8 cellular contexts compared by ENCODE assay signal in the genomic region with DNA sequence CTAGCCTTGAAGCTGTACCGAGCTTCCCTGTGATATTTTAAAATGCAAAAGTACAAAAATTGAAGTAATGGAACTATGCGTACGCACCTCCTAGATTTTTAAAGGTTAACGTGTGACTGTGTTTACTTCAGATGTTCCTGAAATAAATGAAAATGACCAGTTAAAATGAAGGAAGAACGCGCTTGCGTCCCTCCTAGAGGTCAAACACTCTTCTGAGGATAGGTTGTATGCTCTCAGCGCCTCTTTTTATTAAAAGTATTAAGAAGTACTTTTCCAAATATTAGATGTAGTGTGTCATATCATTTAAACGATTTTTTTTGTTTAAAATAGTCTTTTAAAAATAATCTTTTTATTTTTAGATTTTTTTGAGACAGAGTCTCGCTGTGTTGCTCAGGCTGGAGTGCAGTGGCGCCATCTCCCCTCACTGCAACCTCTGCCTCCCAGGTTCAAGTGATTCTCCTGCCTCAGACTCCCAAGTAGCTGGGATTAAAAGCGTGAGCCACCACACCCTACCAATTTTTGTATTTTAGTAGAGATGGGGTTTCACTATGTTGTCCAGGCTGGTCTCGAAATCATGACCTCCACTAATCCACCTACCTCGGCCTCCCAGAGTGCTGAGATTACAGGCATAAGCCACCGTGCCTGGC. TPM values are rescaled to one million over a fixed set of nuclear protein-coding genes. Genes with fewer than 3 reads are reported as not detected.
A peak's percentile ranks its signal among the peaks of the same experiment; 100 is the strongest.
DNase-seq lines count a peak whose midpoint lies in the region; ATAC-seq, FAIRE-seq and TF ChIP-seq lines count a peak whose summit lies in the region.

No MANE protein-coding gene starts in this region.

- peak overlapping the region; percentile 87 for H3K27ac ChIP-seq in VCaP
- peak overlapping the region; percentile 90 to 95 (median 94) for H3K27ac ChIP-seq in spleen

- H3K9me3 ChIP-seq in spleen, result no peaks in the 10 kb centered on the region

- H3K27me3 ChIP-seq in spleen (replicated peaks in 1 of 7), result no peaks in the 10 kb centered on the region

- 23 to 29% (median 27%) methylated on average over 15 of the region's 15 CpGs for WGBS in spleen, 5 donors

- H3K4me1 ChIP-seq in spleen, result peaks cover 0 to 31% (median 26%) of the 10 kb centered on the region in 6 donors

- H3K4me3 ChIP-seq in AG10803 (ENCODE audit: low read length) (peak overlapping the region; percentile 78), spleen (peak overlapping the region; percentile 34 to 75 (median 46))

- intact Hi-C loops in left ventricle myocardium superior (cut with micrococcal nuclease) (no loop called here), spleen (cut with DNase I; ENCODE audit: low total_unique reads) (no loop called here)

- peak; percentile 83 for FAIRE-seq in H54 (lab: Jason Lieb, UNC)

- peaks cover 0 to 18% (median 4%) of the 10 kb centered on the region in 6 donors for H3K36me3 ChIP-seq in spleen

- ATAC-seq in left ventricle myocardium superior (peak; percentile 4), HG02763 (IDR thresholded peaks at IDR 0.05; ENCODE audit: unreplicated experiment) (no peak)
- ATAC-seq in activated CD4-positive, CD25-positive, alpha-beta regulatory T cell treated with anti-CD3 and anti-CD28 coated beads, Interleukin-2, amount 50 U/mL, for 24 hours, result no peak

- TF ChIP-seq POLR2A in H54 (IDR thresholded peaks at IDR 0.05; ENCODE audit: low read depth, low read length) (no peak), spleen (IDR thresholded peaks at IDR 0.05) (no peak)

- no peak for TF ChIP-seq CTCF in AG10803 (conservative IDR thresholded peaks at IDR 0.05; ENCODE audit: low read length)
- no peak for TF ChIP-seq CTCF in VCaP (conservative IDR thresholded peaks at IDR 0.05)
- TF ChIP-seq CTCF in spleen (IDR thresholded peaks at IDR 0.05 in 8 of 11, conservative IDR thresholded peaks at IDR 0.05 in 3 of 11), result no peak

- DNase-seq in AG10803 (ENCODE audit: low read depth) (no peak), H54 (ENCODE audit: insufficient read length, low spot score) (no peak), left ventricle myocardium superior (no peak), spleen (no peak), DMS153 (lab: John Stamatoyannopoulos, UW) (no peak)

RNA-seq across cellular contexts. Expression of a gene that starts 30.6 kb away (rescaled TPM):
- total RNA-seq in left ventricle myocardium superior (2.7 TPM), spleen (10 to 100 TPM; 25.7 to 34.4 (median 30.3) TPM)
- polyA plus RNA-seq in spleen, result 10 to 100 TPM in 1 of 3 donors, 1 to 10 TPM in 2; 8.0 to 14.4 (median 9.6) TPM
